13 cellular contexts compared by ENCODE assay signal in the genomic region with DNA sequence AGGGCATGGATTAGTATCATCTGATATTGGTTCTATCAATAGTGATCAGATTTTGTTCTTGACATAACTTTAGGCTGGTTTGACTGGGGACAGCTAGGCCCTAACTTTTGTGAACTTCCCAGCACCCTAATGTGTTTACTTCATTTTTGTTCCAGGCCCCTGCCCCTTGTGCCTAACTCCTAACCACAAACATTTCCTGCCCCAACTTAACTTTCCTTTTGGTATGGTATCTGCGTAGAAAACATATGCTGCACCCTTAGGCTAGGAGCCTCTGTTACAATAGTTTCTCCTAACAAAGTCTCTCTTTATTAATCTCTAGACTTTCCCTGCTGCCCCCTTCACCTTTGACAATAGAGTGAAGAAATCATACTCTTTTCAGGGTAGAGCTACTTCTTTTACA. TPM values are rescaled to one million over a fixed set of nuclear protein-coding genes. Genes with fewer than 3 reads are reported as not detected.
DNase-seq lines count a peak whose midpoint lies in the region; ATAC-seq and TF ChIP-seq lines count a peak whose summit lies in the region.
"Had no signal": no experiment of that assay in that cellular context is flagged by ENCODE, and none has a peak within 500 bp of the region (broad histone marks: within the 10 kb centered on the region; RNA-seq: fewer than 3 reads in every experiment).

No MANE protein-coding gene starts in this region.

- no peaks in the 10 kb centered on the region for H3K36me3 ChIP-seq in SU-DHL-6 (ENCODE audit: low read length)
- H3K36me3 ChIP-seq in effector memory CD4-positive, alpha-beta T cell (ENCODE audit: control insufficient read depth, insufficient read depth, low read length): peaks cover 3% of the 10 kb centered on the region
- H3K36me3 ChIP-seq in colonic mucosa: no peaks in the 10 kb centered on the region
- H3K36me3 ChIP-seq: ovary had no signal

- H3K4me3 Mint-ChIP-seq in activated T-cell treated with anti-CD3 and anti-CD28 coated beads, Interleukin-2, amount 50 U/mL, for 24 hours: peak overlapping the region; percentile 71
- peak overlapping the region; percentile 17 for H3K4me3 Mint-ChIP-seq in stimulated activated effector memory CD8-positive, alpha-beta T cell treated with anti-CD3 and anti-CD28 coated beads, Interleukin-12 subunit alpha, Interleukin-12 subunit beta, amount 100 ng/mL, for 72 hours
- H3K4me3 Mint-ChIP-seq: dendritic cell treated with granulocyte-macrophage colony-stimulating factor and Interleukin-4, amounts not matched to agents 40 ng/mL and 50 ng/mL, for 4 days had no signal

- H3K9me2 ChIP-seq in SU-DHL-6 (replicated peaks; ENCODE audit: insufficient read depth, low read length): no peaks in the 10 kb centered on the region

- H3K9me3 Mint-ChIP-seq in activated T-cell treated with anti-CD3 and anti-CD28 coated beads, Interleukin-2, amount 50 U/mL, for 24 hours: no peaks in the 10 kb centered on the region
- H3K9me3 Mint-ChIP-seq in stimulated activated effector memory CD8-positive, alpha-beta T cell treated with anti-CD3 and anti-CD28 coated beads, Interleukin-12 subunit alpha, Interleukin-12 subunit beta, amount 100 ng/mL, for 72 hours: no peaks in the 10 kb centered on the region
- H3K9me3 Mint-ChIP-seq: dendritic cell treated with granulocyte-macrophage colony-stimulating factor and Interleukin-4, amounts not matched to agents 40 ng/mL and 50 ng/mL, for 4 days had no signal

- peak overlapping the region; percentile 10 for H3K4me2 ChIP-seq in SU-DHL-6 (ENCODE audit: low read depth, low read length, poor library complexity, severe bottlenecking)

- H3K36me3 Mint-ChIP-seq in activated T-cell treated with anti-CD3 and anti-CD28 coated beads, Interleukin-2, amount 50 U/mL, for 24 hours (ENCODE audit: low read depth): peaks cover 66% of the 10 kb centered on the region
- peaks cover 28% of the 10 kb centered on the region for H3K36me3 Mint-ChIP-seq in stimulated activated effector memory CD8-positive, alpha-beta T cell treated with anti-CD3 and anti-CD28 coated beads, Interleukin-12 subunit alpha, Interleukin-12 subunit beta, amount 100 ng/mL, for 72 hours

- H3F3A ChIP-seq in SU-DHL-6 (ENCODE audit: insufficient read depth): no peaks in the 10 kb centered on the region; the same call in 1 of the 2 replicates

- H3K9ac ChIP-seq in SU-DHL-6 (ENCODE audit: low read length) (no peak overlapping the region), colonic mucosa (ENCODE audit: low read depth in 2 of 2, low read length in 2 of 2) (no peak overlapping the region)

- H3K4me3 ChIP-seq in SU-DHL-6 (ENCODE audit: insufficient read depth, low read length, poor library complexity, severe bottlenecking) (no peak overlapping the region), colonic mucosa (no peak overlapping the region)
- no peak overlapping the region for H3K4me3 ChIP-seq in effector memory CD4-positive, alpha-beta T cell (ENCODE audit: insufficient read depth, low read depth, low read length, poor library complexity, severe bottlenecking)
- H3K4me3 ChIP-seq: gastroesophageal sphincter, ovary had no signal

- TF ChIP-seq CTCF in SU-DHL-6 (IDR thresholded peaks at IDR 0.05; ENCODE audit: insufficient read depth, low read length, poor library complexity, severe bottlenecking) (no peak), colonic mucosa (IDR thresholded peaks at IDR 0.05) (no peak)

- ATAC-seq in stimulated activated effector memory CD8-positive, alpha-beta T cell treated with anti-CD3 and anti-CD28 coated beads, Interleukin-12 subunit alpha, Interleukin-12 subunit beta, amount 100 ng/mL, for 72 hours: no peak
- ATAC-seq: gastroesophageal sphincter had no signal

- peaks cover 60% of the 10 kb centered on the region for H3K4me1 Mint-ChIP-seq in activated T-cell treated with anti-CD3 and anti-CD28 coated beads, Interleukin-2, amount 50 U/mL, for 24 hours (ENCODE audit: low read depth)
- H3K4me1 Mint-ChIP-seq in stimulated activated effector memory CD8-positive, alpha-beta T cell treated with anti-CD3 and anti-CD28 coated beads, Interleukin-12 subunit alpha, Interleukin-12 subunit beta, amount 100 ng/mL, for 72 hours: peaks cover 27% of the 10 kb centered on the region

- H3K4me1 ChIP-seq in effector memory CD4-positive, alpha-beta T cell (ENCODE audit: control insufficient read depth, insufficient read depth, low read length, poor library complexity, severe bottlenecking): peaks cover 44% of the 10 kb centered on the region
- H3K4me1 ChIP-seq in colonic mucosa: peaks cover 9% of the 10 kb centered on the region

- no peak for DNase-seq in activated T-cell treated with anti-CD3 and anti-CD28 coated beads, Interleukin-2, amount 50 U/mL, for 24 hours
- DNase-seq in activated T-cell treated with anti-CD3 and anti-CD28 coated beads for 4 hours (no peak), colonic mucosa (no peak), NCI-H774 (lab: John Stamatoyannopoulos, UW) (no peak), KG1 (lab: John Stamatoyannopoulos, UW) (no peak)
- DNase-seq in effector memory CD4-positive, alpha-beta T cell: no peak
- no peak for DNase-seq in stimulated activated effector memory CD8-positive, alpha-beta T cell treated with anti-CD3 and anti-CD28 coated beads, Interleukin-12 subunit alpha, Interleukin-12 subunit beta, amount 100 ng/mL, for 72 hours (ENCODE audit: low spot score in 2 of 2)
- DNase-seq: NCI-H1436 treated with DMSO at 0.1 percent for 48 hours; NK-92 treated with Interleukin-12 subunit alpha and Interleukin-12 subunit beta, amount 100 ng/mL, for 24 hours; ovary had no signal

- H3K27me3 ChIP-seq in SU-DHL-6 (ENCODE audit: low read length) (no peaks in the 10 kb centered on the region), colonic mucosa (no peaks in the 10 kb centered on the region)
- H3K27me3 ChIP-seq in effector memory CD4-positive, alpha-beta T cell (replicated peaks; ENCODE audit: control insufficient read depth, insufficient read depth, low read length, poor library complexity, severe bottlenecking): no peaks in the 10 kb centered on the region
- H3K27me3 ChIP-seq: gastroesophageal sphincter, ovary had no signal

- intact Hi-C loops in colonic mucosa (cut with DNase I): no loop called here

- no peak overlapping the region for H2AFZ ChIP-seq in SU-DHL-6 (ENCODE audit: low read depth, low read length, severe bottlenecking)

- peak overlapping the region; percentile 94 for H3K27ac Mint-ChIP-seq in activated T-cell treated with anti-CD3 and anti-CD28 coated beads, Interleukin-2, amount 50 U/mL, for 24 hours
- H3K27ac Mint-ChIP-seq in stimulated activated effector memory CD8-positive, alpha-beta T cell treated with anti-CD3 and anti-CD28 coated beads, Interleukin-12 subunit alpha, Interleukin-12 subunit beta, amount 100 ng/mL, for 72 hours: peak overlapping the region; percentile 66
- H3K27ac Mint-ChIP-seq: dendritic cell treated with granulocyte-macrophage colony-stimulating factor and Interleukin-4, amounts not matched to agents 40 ng/mL and 50 ng/mL, for 4 days had no signal

- H4K20me1 ChIP-seq in SU-DHL-6 (ENCODE audit: low read depth, low read length): no peaks in the 10 kb centered on the region

- H3K9me3 ChIP-seq in SU-DHL-6 (ENCODE audit: insufficient read depth, low read length): no peaks in the 10 kb centered on the region
- no peaks in the 10 kb centered on the region for H3K9me3 ChIP-seq in effector memory CD4-positive, alpha-beta T cell (ENCODE audit: control insufficient read depth, low read length)
- no peaks in the 10 kb centered on the region for H3K9me3 ChIP-seq in colonic mucosa
- H3K9me3 ChIP-seq: gastroesophageal sphincter, ovary had no signal

- no peaks in the 10 kb centered on the region for H3K27me3 Mint-ChIP-seq in activated T-cell treated with anti-CD3 and anti-CD28 coated beads, Interleukin-2, amount 50 U/mL, for 24 hours
- H3K27me3 Mint-ChIP-seq: dendritic cell treated with granulocyte-macrophage colony-stimulating factor and Interleukin-4, amounts not matched to agents 40 ng/mL and 50 ng/mL, for 4 days had no signal

- peaks cover 36% of the 10 kb centered on the region for H3K79me2 ChIP-seq in SU-DHL-6 (ENCODE audit: insufficient read depth, low read length)

- H3K27ac ChIP-seq in SU-DHL-6 (ENCODE audit: low read depth, low read length) (no peak overlapping the region), colonic mucosa (no peak overlapping the region)
- peak overlapping the region; percentile 54 for H3K27ac ChIP-seq in effector memory CD4-positive, alpha-beta T cell (ENCODE audit: insufficient read depth, low read length, poor library complexity, severe bottlenecking)
- H3K27ac ChIP-seq: gastroesophageal sphincter, ovary had no signal

RNA-seq across cellular contexts. Expression of a gene that starts 2.5 kb away (rescaled TPM):
- total RNA-seq in colonic mucosa: 1 to 10 TPM; 4.1 to 7.7 TPM

RNA-seq across cellular contexts. Expression of a gene that starts 2.5 kb away (rescaled TPM):
- total RNA-seq in colonic mucosa: 10 to 100 TPM; 41.8 to 54.7 TPM

RNA-seq across cellular contexts. Expression of a gene that starts 30.0 kb away (rescaled TPM):
- 10 to 100 TPM; 14.5 to 17.6 TPM for total RNA-seq in colonic mucosa

RNA-seq across cellular contexts. Expression of a gene that starts 42.8 kb away (rescaled TPM):
- total RNA-seq in colonic mucosa: 1 to 10 TPM; 1.3 to 1.7 TPM
